Comparison of ENCODE assay signal across 1 cellular context in the genomic region with DNA sequence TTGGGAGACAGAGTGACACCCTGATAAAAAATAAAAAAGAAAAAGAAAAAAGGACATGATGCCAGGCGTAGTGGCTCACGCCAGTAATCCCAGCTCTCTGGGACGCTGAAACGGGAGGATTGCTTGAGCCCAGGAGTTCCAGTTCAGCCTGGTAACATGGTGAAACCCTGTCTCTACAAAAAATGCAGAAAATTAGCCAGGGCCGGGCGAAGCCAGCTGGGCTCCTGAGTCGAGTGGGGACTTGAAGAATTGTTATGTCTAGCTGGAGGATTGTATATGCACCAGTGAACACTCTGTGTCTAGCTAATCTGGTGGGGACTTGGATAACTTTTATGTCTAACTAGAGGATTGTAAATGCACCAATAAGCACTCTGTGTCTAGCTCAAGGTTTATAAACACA.
TF ChIP-seq lines count a peak whose summit lies in the region.

No MANE protein-coding gene starts in this region.

TF ChIP-seq in HepG2, 621 proteins besides CTCF, POLR2A, EP300 and RAD21:
- TF ChIP-seq, protein P1, sequence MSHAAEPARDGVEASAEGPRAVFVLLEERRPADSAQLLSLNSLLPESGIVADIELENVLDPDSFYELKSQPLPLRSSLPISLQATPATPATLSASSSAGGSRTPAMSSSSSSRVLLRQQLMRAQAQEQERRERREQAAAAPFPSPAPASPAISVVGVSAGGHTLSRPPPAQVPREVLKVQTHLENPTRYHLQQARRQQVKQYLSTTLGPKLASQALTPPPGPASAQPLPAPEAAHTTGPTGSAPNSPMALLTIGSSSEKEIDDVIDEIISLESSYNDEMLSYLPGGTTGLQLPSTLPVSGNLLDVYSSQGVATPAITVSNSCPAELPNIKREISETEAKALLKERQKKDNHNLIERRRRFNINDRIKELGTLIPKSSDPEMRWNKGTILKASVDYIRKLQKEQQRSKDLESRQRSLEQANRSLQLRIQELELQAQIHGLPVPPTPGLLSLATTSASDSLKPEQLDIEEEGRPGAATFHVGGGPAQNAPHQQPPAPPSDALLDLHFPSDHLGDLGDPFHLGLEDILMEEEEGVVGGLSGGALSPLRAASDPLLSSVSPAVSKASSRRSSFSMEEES (CRISPR knock-in tag; IDR thresholded peaks at IDR 0.05): no peak
- TF ChIP-seq ZNF557 (CRISPR knock-in tag; IDR thresholded peaks at IDR 0.05) (no peak), ZNF552 (CRISPR knock-in tag; IDR thresholded peaks at IDR 0.05; ENCODE audit: borderline replicate concordance) (no peak), NR2F6 (IDR thresholded peaks at IDR 0.05) (no peak), NR2F6 (CRISPR knock-in tag; IDR thresholded peaks at IDR 0.05) (no peak)
- TF ChIP-seq, protein P2, sequence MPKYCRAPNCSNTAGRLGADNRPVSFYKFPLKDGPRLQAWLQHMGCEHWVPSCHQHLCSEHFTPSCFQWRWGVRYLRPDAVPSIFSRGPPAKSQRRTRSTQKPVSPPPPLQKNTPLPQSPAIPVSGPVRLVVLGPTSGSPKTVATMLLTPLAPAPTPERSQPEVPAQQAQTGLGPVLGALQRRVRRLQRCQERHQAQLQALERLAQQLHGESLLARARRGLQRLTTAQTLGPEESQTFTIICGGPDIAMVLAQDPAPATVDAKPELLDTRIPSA (CRISPR knock-in tag; IDR thresholded peaks at IDR 0.05; ENCODE audit: borderline replicate concordance): no peak
